ENCODE assay signal across 16 cellular contexts in genomic region chr4:110737931-110738330, GRCh38.
DNase-seq lines count a peak whose midpoint lies in the region; ATAC-seq and TF ChIP-seq lines count a peak whose summit lies in the region.
"Had no signal": no experiment of that assay in that cellular context is flagged by ENCODE, and none has a peak within 500 bp of the region (broad histone marks: within the 10 kb centered on the region; RNA-seq: fewer than 3 reads in every experiment).

No MANE protein-coding gene starts in this region.

- no peak overlapping the region for H4K12ac ChIP-seq in trophoblast cell (ENCODE audit: low read depth, low read length)

- no peak overlapping the region for H3K4me2 ChIP-seq in trophoblast cell (ENCODE audit: low read length)
- H3K4me2 ChIP-seq: BLaER1 had no signal

- no peak overlapping the region for H3K4ac ChIP-seq in trophoblast cell (ENCODE audit: low read depth, low read length)

- no peak overlapping the region for H3K23ac ChIP-seq in trophoblast cell (ENCODE audit: low read length)

- intact Hi-C loops in upper lobe of right lung (cut with DNase I) = no loop called here

- no peak for TF ChIP-seq CTCF in upper lobe of right lung (IDR thresholded peaks at IDR 0.05)

- H2AFZ ChIP-seq in trophoblast cell (ENCODE audit: insufficient read depth, low read length, poor library complexity) = no peak overlapping the region
- H2AFZ ChIP-seq: GM23248 had no signal

- H2AK5ac ChIP-seq in trophoblast cell (ENCODE audit: low read length) = no peak overlapping the region

- H3K79me1 ChIP-seq in trophoblast cell (ENCODE audit: low read length) = no peaks in the 10 kb centered on the region

- H3K14ac ChIP-seq in trophoblast cell (ENCODE audit: low read length) = no peak overlapping the region

- H3K9ac ChIP-seq in trophoblast cell (ENCODE audit: low read length) = peak overlapping the region; percentile 13
- H3K9ac ChIP-seq: BLaER1, GM23248 had no signal

- ATAC-seq in GM19452 (IDR thresholded peaks at IDR 0.05; ENCODE audit: unreplicated experiment) (no peak), upper lobe of right lung (no peak)
- ATAC-seq: CD8-positive, alpha-beta T cell had no signal

- H3K9me3 ChIP-seq in trophoblast cell (ENCODE audit: insufficient read depth, low read depth, low read length) = no peaks in the 10 kb centered on the region
- no peaks in the 10 kb centered on the region for H3K9me3 ChIP-seq in upper lobe of right lung
- H3K9me3 ChIP-seq: BLaER1 had no signal

- H3K4me1 ChIP-seq in trophoblast cell (ENCODE audit: control insufficient read depth in 1 of 2, insufficient read depth in 2 of 2, low read length in 2 of 2) (no peaks in the 10 kb centered on the region), upper lobe of right lung (no peaks in the 10 kb centered on the region)

- no peaks in the 10 kb centered on the region for H3K79me2 ChIP-seq in trophoblast cell (ENCODE audit: control insufficient read depth, insufficient read depth, low read length, poor library complexity)

- H2BK120ac ChIP-seq in trophoblast cell (ENCODE audit: insufficient read depth, low read length, poor library complexity) = no peak overlapping the region

- H3K27ac ChIP-seq in trophoblast cell (ENCODE audit: low read depth, low read length) (no peak overlapping the region), upper lobe of right lung (no peak overlapping the region)
- H3K27ac ChIP-seq: BLaER1, C4-2B, GM23248 had no signal

- no peak overlapping the region for H2BK5ac ChIP-seq in trophoblast cell (ENCODE audit: low read depth, low read length, poor library complexity)

- DNase-seq in EL (peak; percentile 38), M059J (ENCODE audit: low read depth) (peak; percentile 79), trophoblast cell (no peak), upper lobe of right lung (no peak), GF-D8 (lab: John Stamatoyannopoulos, UW) (no peak)
- DNase-seq: CD4-positive, CD25-positive, alpha-beta regulatory T cell; CD8-positive, alpha-beta T cell; DMS 273 treated with DMSO at 0.1 percent for 48 hours; DMS79; GDM1; GM23248; H7; HCEC 1CT had no signal

- no peak overlapping the region for H3K18ac ChIP-seq in trophoblast cell (ENCODE audit: low read length)

- H4K91ac ChIP-seq in trophoblast cell (ENCODE audit: low read depth, low read length) = no peak overlapping the region

- H3K27me3 ChIP-seq in trophoblast cell (ENCODE audit: insufficient read depth, low read length) = no peaks in the 10 kb centered on the region
- no peaks in the 10 kb centered on the region for H3K27me3 ChIP-seq in upper lobe of right lung
- H3K27me3 ChIP-seq: BLaER1 had no signal

- H4K8ac ChIP-seq in trophoblast cell (ENCODE audit: low read depth, low read length) = no peak overlapping the region

- no peak overlapping the region for H3K4me3 ChIP-seq in trophoblast cell (ENCODE audit: low read depth, low read length)
- H3K4me3 ChIP-seq in upper lobe of right lung = no peak overlapping the region
- H3K4me3 ChIP-seq: BLaER1, GM23248 had no signal

- WGBS in trophoblast cell (ENCODE audit: extremely low coverage, insufficient coverage, insufficient read length) = no CpG with 5 or more reads among the region's 3 CpGs

- H2BK12ac ChIP-seq in trophoblast cell (ENCODE audit: low read length) = no peak overlapping the region

- H3K36me3 ChIP-seq in trophoblast cell (ENCODE audit: control insufficient read depth in 1 of 2, insufficient read depth in 2 of 2, low read length in 2 of 2) (no peaks in the 10 kb centered on the region), upper lobe of right lung (no peaks in the 10 kb centered on the region)
- H3K36me3 ChIP-seq: BLaER1 had no signal

Comparison
In these comparisons a context has a peak if more than half of its experiments do, and no peak if none do; other contexts are left out.
1. DNase-seq: peak in EL (single experiment) and M059J (single experiment); none in trophoblast cell (0 of 2), upper lobe of right lung (single experiment) and GF-D8 (single experiment).